Comparison of ENCODE assay signal across 1 cellular context in genomic region chr18:57916684-57917083, GRCh38.
TF ChIP-seq lines count a peak whose summit lies in the region.

No MANE protein-coding gene starts in this region.

TF ChIP-seq in SK-N-SH, 30 proteins besides CTCF, POLR2A, EP300 and RAD21 (continued from another document):
- TF ChIP-seq ZBTB33 (IDR thresholded peaks at IDR 0.05; ENCODE audit: borderline replicate concordance, low read depth) (no peak), NFIC (IDR thresholded peaks at IDR 0.05; ENCODE audit: borderline replicate concordance) (no peak), SIN3A (IDR thresholded peaks at IDR 0.05; ENCODE audit: borderline replicate concordance, low read depth, low read length) (no peak), TAF1 (IDR thresholded peaks at IDR 0.05; ENCODE audit: borderline replicate concordance, low read depth, low read length) (no peak), EZH2phosphoT487 (IDR thresholded peaks at IDR 0.05; ENCODE audit: borderline replicate concordance, low read depth) (no peak), MAX (IDR thresholded peaks at IDR 0.05; ENCODE audit: low read depth) (no peak), JUND (IDR thresholded peaks at IDR 0.05) (no peak), NRF1 (IDR thresholded peaks at IDR 0.05; ENCODE audit: low read depth, low read length) (no peak), CHD2 (IDR thresholded peaks at IDR 0.05; ENCODE audit: low read length, partially characterized antibody) (no peak), FOSL2 (IDR thresholded peaks at IDR 0.05; ENCODE audit: borderline replicate concordance, low read depth) (no peak), TEAD4 (IDR thresholded peaks at IDR 0.05; ENCODE audit: borderline replicate concordance, insufficient read depth) (no peak), MXI1 (IDR thresholded peaks at IDR 0.05; ENCODE audit: low read depth, low read length) (no peak), USF1 (IDR thresholded peaks at IDR 0.05; ENCODE audit: borderline replicate concordance, low read depth) (no peak), POLR2AphosphoS5 (IDR thresholded peaks at IDR 0.05; ENCODE audit: low read depth, low read length) (no peak), ELF1 (IDR thresholded peaks at IDR 0.05) (no peak), RXRA (IDR thresholded peaks at IDR 0.05; ENCODE audit: borderline replicate concordance, low read depth) (no peak), TCF12 (IDR thresholded peaks at IDR 0.05) (no peak), FOXJ3 (CRISPR knock-in tag; IDR thresholded peaks at IDR 0.05) (no peak)
